13 cellular contexts compared by ENCODE assay signal in genomic region chr3:109784852-109785631, GRCh38.
DNase-seq lines count a peak whose midpoint lies in the region; ATAC-seq and TF ChIP-seq lines count a peak whose summit lies in the region.
"Had no signal": no experiment of that assay in that cellular context is flagged by ENCODE, and none has a peak within 500 bp of the region (broad histone marks: within the 10 kb centered on the region; RNA-seq: fewer than 3 reads in every experiment).

No MANE protein-coding gene starts in this region.

- H3K4me1 ChIP-seq in DND-41 (ENCODE audit: insufficient read depth, low read length), result no peaks in the 10 kb centered on the region
- no peaks in the 10 kb centered on the region for H3K4me1 ChIP-seq in effector memory CD4-positive, alpha-beta T cell (ENCODE audit: control insufficient read depth, insufficient read depth, low read length, poor library complexity, severe bottlenecking)
- H3K4me1 ChIP-seq: A549, Caco-2, HAP-1 had no signal

- H3K9ac ChIP-seq in DND-41 (ENCODE audit: low read depth, low read length), result no peak overlapping the region

- H3K27me3 ChIP-seq in DND-41 (ENCODE audit: insufficient read depth, low read length, poor library complexity), result no peaks in the 10 kb centered on the region
- H3K27me3 ChIP-seq in effector memory CD4-positive, alpha-beta T cell (replicated peaks; ENCODE audit: control insufficient read depth, insufficient read depth, low read length, poor library complexity, severe bottlenecking), result no peaks in the 10 kb centered on the region

- H4K20me1 ChIP-seq in DND-41 (ENCODE audit: insufficient read depth, low read length), result no peaks in the 10 kb centered on the region

- no peak for DNase-seq in DND-41
- DNase-seq in NCI-H82 treated with DMSO at 0.1 percent for 48 hours (lab: John Stamatoyannopoulos, UW; ENCODE audit: unreplicated experiment), result peak; percentile 87
- DNase-seq in amniotic epithelial cell (ENCODE audit: low read depth), result peak; percentile 3
- DNase-seq in ecto neural progenitor cell (ENCODE audit: low spot score), result no peak
- no peak for DNase-seq in NCI-H1694 (lab: John Stamatoyannopoulos, UW)
- DNase-seq in effector memory CD4-positive, alpha-beta T cell, result no peak
- DNase-seq: Caco-2; CD8-positive, alpha-beta memory T cell; DMS 273 treated with DMSO at 0.1 percent for 48 hours had no signal

- no peaks in the 10 kb centered on the region for H3K36me3 ChIP-seq in DND-41 (ENCODE audit: insufficient read depth, low read length)
- no peaks in the 10 kb centered on the region for H3K36me3 ChIP-seq in effector memory CD4-positive, alpha-beta T cell (ENCODE audit: control insufficient read depth, insufficient read depth, low read length)
- H3K36me3 ChIP-seq: HAP-1 had no signal

- H3K79me2 ChIP-seq in DND-41 (ENCODE audit: insufficient read depth, low read length), result no peaks in the 10 kb centered on the region

- H3K27ac ChIP-seq in DND-41 (ENCODE audit: low read length), result no peak overlapping the region
- no peak overlapping the region for H3K27ac ChIP-seq in effector memory CD4-positive, alpha-beta T cell (ENCODE audit: insufficient read depth, low read length, poor library complexity, severe bottlenecking)
- H3K27ac ChIP-seq: A549, HL-60 had no signal

- no peak for TF ChIP-seq CTCF in DND-41 (IDR thresholded peaks at IDR 0.05; ENCODE audit: borderline replicate concordance, extremely low read depth, low read length, poor library complexity, severe bottlenecking)

- 0 out of 2 replicates have a peak overlapping the region, but pooled peaks have one; percentile 8 for H2AFZ ChIP-seq in DND-41 (ENCODE audit: low read depth, low read length)

- no peak for ATAC-seq in DND-41 (ENCODE audit: insufficient read depth, low read depth)
- ATAC-seq: A549, GM12878 had no signal

- H3K4me2 ChIP-seq in DND-41 (ENCODE audit: insufficient read depth, low read length), result no peak overlapping the region
- H3K4me2 ChIP-seq: A549 had no signal

- peaks cover 12% of the 10 kb centered on the region for H3K9me3 ChIP-seq in DND-41 (ENCODE audit: insufficient read depth, low read length, severe bottlenecking)
- H3K9me3 ChIP-seq in effector memory CD4-positive, alpha-beta T cell (ENCODE audit: control insufficient read depth, low read length), result no peaks in the 10 kb centered on the region
- H3K9me3 ChIP-seq: Caco-2, HAP-1 had no signal

- H3K4me3 ChIP-seq in DND-41 (ENCODE audit: low read depth in 1 of 2, low read length in 2 of 2), result no peak overlapping the region
- H3K4me3 ChIP-seq in effector memory CD4-positive, alpha-beta T cell (ENCODE audit: insufficient read depth, low read depth, low read length, poor library complexity, severe bottlenecking), result no peak overlapping the region
- H3K4me3 ChIP-seq: A549, GM12878, HAP-1 had no signal

Comparison
In these comparisons a context has a peak if more than half of its experiments do, and no peak if none do; other contexts are left out.
1. DNase-seq: peak in NCI-H82 treated with DMSO at 0.1 percent for 48 hours (single experiment) and amniotic epithelial cell (single experiment); none in DND-41 (single experiment), ecto neural progenitor cell (single experiment), NCI-H1694 (single experiment) and effector memory CD4-positive, alpha-beta T cell (0 of 3).